ENCODE assay signal across 8 cellular contexts in genomic region chr7:71752171-71752935, GRCh38.
DNase-seq lines count a peak whose midpoint lies in the region; ATAC-seq and TF ChIP-seq lines count a peak whose summit lies in the region.

No MANE protein-coding gene starts in this region.

- no peak overlapping the region for H3K4me3 Mint-ChIP-seq in activated naive CD4-positive, alpha-beta T cell treated with anti-CD3 and anti-CD28 coated beads, Interleukin-2, amount 10 ng/mL, durations not matched to agents 7 days and 5 days
- peak overlapping the region in 3 of 5 experiments; percentile 24 to 60 (median 28) for H3K4me3 Mint-ChIP-seq in brain

- CTCF ChIA-PET in activated naive CD4-positive, alpha-beta T cell treated with anti-CD3 and anti-CD28 coated beads, Interleukin-2, amount 10 ng/mL, durations not matched to agents 7 days and 5 days (lab: Charles Lee) = interaction anchor here (1.0 to 3.0 kb wide), 2 partner anchors 17 to 742 kb away, joined by 3 to 13 read pairs; no protein-coding TSS in a partner anchor

- DNase-seq in activated naive CD4-positive, alpha-beta T cell treated with anti-CD3 and anti-CD28 coated beads, Interleukin-2, amount 10 ng/mL, durations not matched to agents 7 days and 5 days = peak; percentile 44
- no peak for DNase-seq in activated naive CD4-positive, alpha-beta T cell treated with Interleukin-2 at 50 U/mL for 16 hours
- DNase-seq in NCI-H748 treated with DMSO at 0.1 percent for 48 hours (lab: John Stamatoyannopoulos, UW) (peak; percentile 36), islet precursor cell (peak; percentile 83), HPDE6-E6E7 (ENCODE audit: extremely low spot score) (no peak)
- peak; percentile 16 for DNase-seq in stimulated activated CD8-positive, alpha-beta memory T cell treated with anti-CD3 and anti-CD28 coated beads, Interleukin-4, amount 100 ng/mL, for 24 hours (ENCODE audit: low read depth)

- TF ChIP-seq CTCF in brain (conservative IDR thresholded peaks at IDR 0.05) = peak; percentile 86 to 95

- ATAC-seq in GM19035 (IDR thresholded peaks at IDR 0.05; ENCODE audit: unreplicated experiment) = no peak

- H3K9me3 Mint-ChIP-seq in activated naive CD4-positive, alpha-beta T cell treated with anti-CD3 and anti-CD28 coated beads, Interleukin-2, amount 10 ng/mL, durations not matched to agents 7 days and 5 days = peaks cover 13% of the 10 kb centered on the region
- H3K9me3 Mint-ChIP-seq in brain = peaks cover 1 to 20% (median 17%) of the 10 kb centered on the region in 5 experiments

- no peak overlapping the region for H3K27ac Mint-ChIP-seq in activated naive CD4-positive, alpha-beta T cell treated with anti-CD3 and anti-CD28 coated beads, Interleukin-2, amount 10 ng/mL, durations not matched to agents 7 days and 5 days
- H3K27ac Mint-ChIP-seq in brain = no peak overlapping the region

- peaks cover 4% of the 10 kb centered on the region for H3K27me3 Mint-ChIP-seq in activated naive CD4-positive, alpha-beta T cell treated with anti-CD3 and anti-CD28 coated beads, Interleukin-2, amount 10 ng/mL, durations not matched to agents 7 days and 5 days
- H3K27me3 Mint-ChIP-seq in brain = peaks cover 38% of the 10 kb centered on the region

- no peaks in the 10 kb centered on the region for H3K4me1 Mint-ChIP-seq in activated naive CD4-positive, alpha-beta T cell treated with anti-CD3 and anti-CD28 coated beads, Interleukin-2, amount 10 ng/mL, durations not matched to agents 7 days and 5 days
- H3K4me1 Mint-ChIP-seq in brain = peaks cover 6% of the 10 kb centered on the region

- no peaks in the 10 kb centered on the region for H3K36me3 Mint-ChIP-seq in activated naive CD4-positive, alpha-beta T cell treated with anti-CD3 and anti-CD28 coated beads, Interleukin-2, amount 10 ng/mL, durations not matched to agents 7 days and 5 days
- H3K36me3 Mint-ChIP-seq in brain = no peaks in the 10 kb centered on the region

Comparison
In these comparisons a context has a peak if more than half of its experiments do, and no peak if none do; other contexts are left out.
1. DNase-seq: peak in activated naive CD4-positive, alpha-beta T cell treated with anti-CD3 and anti-CD28 coated beads, Interleukin-2, amount 10 ng/mL, durations not matched to agents 7 days and 5 days (single experiment), NCI-H748 treated with DMSO at 0.1 percent for 48 hours (single experiment), islet precursor cell (single experiment) and stimulated activated CD8-positive, alpha-beta memory T cell treated with anti-CD3 and anti-CD28 coated beads, Interleukin-4, amount 100 ng/mL, for 24 hours (single experiment); none in activated naive CD4-positive, alpha-beta T cell treated with Interleukin-2 at 50 U/mL for 16 hours (single experiment) and HPDE6-E6E7 (single experiment).